ENCODE assay signal across 24 cellular contexts in genomic region chr2:24858996-24859395, GRCh38.
"Had no signal": no experiment of that assay in that cellular context is flagged by ENCODE, and none has a peak within 500 bp of the region (broad histone marks: within the 10 kb centered on the region; RNA-seq: fewer than 3 reads in every experiment).

No MANE protein-coding gene starts in this region.

- H3K27me3 ChIP-seq: heart right ventricle, hepatocyte, neural progenitor cell, ovary, suprapubic skin, tibial artery, upper lobe of right lung had no signal

- H3K9me3 ChIP-seq: heart right ventricle, lower lobe of right lung, ovary, psoas muscle, suprapubic skin, thoracic aorta, tibial artery, upper lobe of right lung had no signal

- H3K9ac ChIP-seq: neural progenitor cell had no signal

- H3K4me2 ChIP-seq: hepatocyte, neural progenitor cell had no signal

- ATAC-seq: heart right ventricle; left cardiac atrium; left lobe of liver; lower lobe of right lung; natural killer cell; psoas muscle; right cardiac atrium; sciatic nerve; stimulated activated effector memory CD8-positive, alpha-beta T cell treated with anti-CD3 and anti-CD28 coated beads, Interleukin-12 subunit alpha, Interleukin-12 subunit beta, amount 100 ng/mL, for 72 hours; upper lobe of right lung had no signal

- H3K4me3 ChIP-seq: heart right ventricle, hepatocyte, lower lobe of right lung, neural progenitor cell, ovary, psoas muscle, skin epidermis, suprapubic skin, thoracic aorta, tibial artery, upper lobe of right lung had no signal

- H3K36me3 ChIP-seq: heart right ventricle, lower lobe of right lung, neural progenitor cell, ovary, suprapubic skin, thoracic aorta, tibial artery, upper lobe of right lung had no signal

- H3K4me1 ChIP-seq: lower lobe of right lung, psoas muscle, upper lobe of right lung had no signal

- H3K27ac ChIP-seq: hepatocyte, lower lobe of right lung, neural progenitor cell, psoas muscle, skin epidermis, suprapubic skin, thoracic aorta, tibial artery, upper lobe of right lung had no signal

- H2AFZ ChIP-seq: hepatocyte, neural progenitor cell had no signal

- DNase-seq: heart right ventricle; kidney glomerular epithelial cell; left cardiac atrium; lower lobe of right lung; mammary epithelial cell; mesenchymal stem cell; natural killer cell; nephron progenitor cell; psoas muscle; right cardiac atrium; stimulated activated CD4-positive, alpha-beta T cell treated with anti-CD3 and anti-CD28 coated beads, Interleukin-4, amount 100 ng/mL, for 24 hours; stimulated activated naive CD4-positive, alpha-beta T cell; tibial artery; trophoblast cell; upper lobe of right lung had no signal
